Comparison of ENCODE assay signal across 8 cellular contexts in genomic region chr11:62664405-62665074, GRCh38. TPM values are rescaled to one million over a fixed set of nuclear protein-coding genes. Genes with fewer than 3 reads are reported as not detected.
A peak's percentile ranks its signal among the peaks of the same experiment; 100 is the strongest.
DNase-seq lines count a peak whose midpoint lies in the region; ATAC-seq lines count a peak whose summit lies in the region.

No MANE protein-coding gene starts in this region.

- peaks cover 17% of the 10 kb centered on the region for H3K36me3 ChIP-seq in CD4-positive, CD25-positive, alpha-beta regulatory T cell (ENCODE audit: control insufficient read depth, insufficient read depth, low read length)

- peak; percentile 45 to 57 for ATAC-seq in CD4-positive, CD25-positive, alpha-beta regulatory T cell (ENCODE audit: low read depth in 2 of 2)
- ATAC-seq in GM19035 (IDR thresholded peaks at IDR 0.05; ENCODE audit: unreplicated experiment), result peak; percentile 23
- ATAC-seq in HG03196 (IDR thresholded peaks at IDR 0.05; ENCODE audit: unreplicated experiment), result peak; percentile 25
- ATAC-seq in Right ventricle myocardium superior (ENCODE audit: poor library complexity), result peak; percentile 32

- intact Hi-C loops in Right ventricle myocardium superior (cut with DNase I) (no loop called here), posterior vena cava (cut with DNase I) (no loop called here)

- peak overlapping the region; percentile 89 for H3K27ac ChIP-seq in CD4-positive, CD25-positive, alpha-beta regulatory T cell (ENCODE audit: insufficient read depth, low read length, poor library complexity, severe bottlenecking)

- H3K9me3 Mint-ChIP-seq in CD4-positive, CD25-positive, alpha-beta regulatory T cell, result no peaks in the 10 kb centered on the region

- peaks cover 0 to 55% (median 27%) of the 10 kb centered on the region in 4 donors for H3K4me1 Mint-ChIP-seq in CD4-positive, CD25-positive, alpha-beta regulatory T cell

- H3K27me3 Mint-ChIP-seq in CD4-positive, CD25-positive, alpha-beta regulatory T cell, result peaks cover 4% of the 10 kb centered on the region

- H3K4me3 Mint-ChIP-seq in CD4-positive, CD25-positive, alpha-beta regulatory T cell, result peak overlapping the region; percentile 96 to 100 (median 97)

- no peaks in the 10 kb centered on the region for H3K27me3 ChIP-seq in CD4-positive, CD25-positive, alpha-beta regulatory T cell (ENCODE audit: control insufficient read depth, insufficient read depth, low read length)

- peak overlapping the region; percentile 93 for H3K4me3 ChIP-seq in CD4-positive, CD25-positive, alpha-beta regulatory T cell (ENCODE audit: low read depth, low read length)

- H3K27ac Mint-ChIP-seq in CD4-positive, CD25-positive, alpha-beta regulatory T cell, result peak overlapping the region; percentile 91 to 97 (median 93)

- peak in 2 of 3 donors; percentile 48 to 83 for DNase-seq in CD4-positive, CD25-positive, alpha-beta regulatory T cell
- DNase-seq in NCI-H748 treated with DMSO at 0.1 percent for 48 hours (lab: John Stamatoyannopoulos, UW) (peak; percentile 53), Right ventricle myocardium superior (no peak), posterior vena cava (ENCODE audit: low spot score) (peak; percentile 85), pons (ENCODE audit: low spot score) (no peak)
- DNase-seq in activated naive CD4-positive, alpha-beta T cell treated with Interleukin-2 at 50 U/mL for 16 hours, result peak; percentile 53

- H3K4me1 ChIP-seq in CD4-positive, CD25-positive, alpha-beta regulatory T cell (ENCODE audit: control insufficient read depth, insufficient read depth, low read length, poor library complexity, severe bottlenecking), result peaks cover 41% of the 10 kb centered on the region

- no peaks in the 10 kb centered on the region for H3K9me3 ChIP-seq in CD4-positive, CD25-positive, alpha-beta regulatory T cell (ENCODE audit: control insufficient read depth in 2 of 2, low read length in 2 of 2)

- peaks cover 7% of the 10 kb centered on the region for H3K36me3 Mint-ChIP-seq in CD4-positive, CD25-positive, alpha-beta regulatory T cell

RNA-seq across cellular contexts. Expression of gene C11orf98, which starts 0.5 kb away (rescaled TPM):
- total RNA-seq in CD4-positive, CD25-positive, alpha-beta regulatory T cell, result 30.5 TPM
- 100 to 1,000 TPM; 118 to 149 (median 137) TPM for polyA plus RNA-seq in CD4-positive, CD25-positive, alpha-beta regulatory T cell
- total RNA-seq in Right ventricle myocardium superior (30.4 TPM), posterior vena cava (10 to 100 TPM; 27.4 to 35.9 TPM)

RNA-seq across cellular contexts. Expression of gene CSKMT, which starts 0.6 kb away (rescaled TPM):
- 12.3 TPM for total RNA-seq in CD4-positive, CD25-positive, alpha-beta regulatory T cell
- 1 to 10 TPM; 1.9 to 3.8 (median 2.7) TPM for polyA plus RNA-seq in CD4-positive, CD25-positive, alpha-beta regulatory T cell
- total RNA-seq in Right ventricle myocardium superior, result 3.7 TPM
- 10 to 100 TPM in 1 of 2 donors, 1 to 10 TPM in 1; 8.5 to 10.5 TPM for total RNA-seq in posterior vena cava

RNA-seq across cellular contexts. Expression of gene UQCC3, which starts 6.9 kb away (rescaled TPM):
- total RNA-seq in CD4-positive, CD25-positive, alpha-beta regulatory T cell, result 3.5 TPM
- 10 to 100 TPM; 11.0 to 13.9 (median 12.2) TPM for polyA plus RNA-seq in CD4-positive, CD25-positive, alpha-beta regulatory T cell
- 7.8 TPM for total RNA-seq in Right ventricle myocardium superior
- 1 to 10 TPM; 3.6 to 3.7 TPM for total RNA-seq in posterior vena cava

RNA-seq across cellular contexts. Expression of gene LBHD1, which starts 7.5 kb away (rescaled TPM):
- 9.9 TPM for total RNA-seq in CD4-positive, CD25-positive, alpha-beta regulatory T cell
- polyA plus RNA-seq in CD4-positive, CD25-positive, alpha-beta regulatory T cell, result 1 to 10 TPM; 1.8 to 2.6 (median 2.2) TPM
- total RNA-seq in Right ventricle myocardium superior (3.2 TPM), posterior vena cava (1 to 10 TPM; 3.7 to 5.1 TPM)

RNA-seq across cellular contexts. Expression of gene INTS5, which starts 11.4 kb away (rescaled TPM):
- 11.7 TPM for total RNA-seq in CD4-positive, CD25-positive, alpha-beta regulatory T cell
- 10 to 100 TPM; 33.2 to 49.9 (median 39.2) TPM for polyA plus RNA-seq in CD4-positive, CD25-positive, alpha-beta regulatory T cell
- total RNA-seq in Right ventricle myocardium superior (9.6 TPM), posterior vena cava (10 to 100 TPM; 10.6 to 10.9 TPM)

Comparison
In these comparisons a context has a peak if more than half of its experiments do, and no peak if none do; other contexts are left out.
1. DNase-seq: peak in CD4-positive, CD25-positive, alpha-beta regulatory T cell (2 of 3), NCI-H748 treated with DMSO at 0.1 percent for 48 hours (single experiment), activated naive CD4-positive, alpha-beta T cell treated with Interleukin-2 at 50 U/mL for 16 hours (single experiment) and posterior vena cava (single experiment); none in Right ventricle myocardium superior (single experiment) and pons (single experiment).
2. Peak in every context shown above with its lines, with median percentiles within 50 percentile points of each other: ATAC-seq.